In genomic region chr10:17499014-17499413, GRCh38 we compare ENCODE assay signal across 3 cellular contexts. TPM values are rescaled to one million over a fixed set of nuclear protein-coding genes. Genes with fewer than 3 reads are reported as not detected.
"Had no signal": no experiment of that assay in that cellular context is flagged by ENCODE, and none has a peak within 500 bp of the region (broad histone marks: within the 10 kb centered on the region; RNA-seq: fewer than 3 reads in every experiment).

No MANE protein-coding gene starts in this region.

RNA-seq across cellular contexts. Expression of gene ST8SIA6, which starts 44.6 kb away (rescaled TPM):
- total RNA-seq: GM23248, H4, HFFc6 had no signal
- polyA plus RNA-seq: GM23248 had no signal
